ENCODE assay signal across 9 cellular contexts in genomic region chr1:111201275-111202090, GRCh38. TPM values are rescaled to one million over a fixed set of nuclear protein-coding genes. Genes with fewer than 3 reads are reported as not detected.
DNase-seq lines count a peak whose midpoint lies in the region; ATAC-seq and TF ChIP-seq lines count a peak whose summit lies in the region.
"Had no signal": no experiment of that assay in that cellular context is flagged by ENCODE, and none has a peak within 500 bp of the region (broad histone marks: within the 10 kb centered on the region; RNA-seq: fewer than 3 reads in every experiment).

No MANE protein-coding gene starts in this region.

- H3K4me3 ChIP-seq in DND-41 (ENCODE audit: low read depth in 1 of 2, low read length in 2 of 2) (peak overlapping the region; percentile 57 to 76; a peak in 3 of 4 replicates), adrenal gland (no peak overlapping the region)

- H3K27me3 ChIP-seq in DND-41 (ENCODE audit: insufficient read depth, low read length, poor library complexity) (no peaks in the 10 kb centered on the region), adrenal gland (no peaks in the 10 kb centered on the region)

- H3K4me1 Mint-ChIP-seq in IgD-negative memory B cell (peaks cover 62 to 82% (median 78%) of the 10 kb centered on the region in 3 donors), natural killer cell (peaks cover 82% of the 10 kb centered on the region in 2 donors)

- TF ChIP-seq CTCF in DND-41 (IDR thresholded peaks at IDR 0.05; ENCODE audit: borderline replicate concordance, extremely low read depth, low read length, poor library complexity, severe bottlenecking) (no peak), adrenal gland (IDR thresholded peaks at IDR 0.05) (no peak), natural killer cell (IDR thresholded peaks at IDR 0.05) (no peak)

- intact Hi-C loops in adrenal gland (cut with DNase I), result no loop called here
- intact Hi-C loops in natural killer cell (cut with micrococcal nuclease), result loop anchor here (2.0 to 10.0 kb wide), 4 partner anchors 15 to 553 kb away; partner anchors contain the start of genes CEPT1, DDX20 and DRAM2
- intact Hi-C loops in sciatic nerve (cut with DNase I), result no loop called here

- H3K27ac ChIP-seq in DND-41 (ENCODE audit: low read length), result peak overlapping the region; percentile 89
- peak overlapping the region in 4 of 5 donors; percentile 29 to 87 (median 53) for H3K27ac ChIP-seq in adrenal gland

- peaks cover 8% of the 10 kb centered on the region; the same call in 1 of the 2 replicates for H4K20me1 ChIP-seq in DND-41 (ENCODE audit: insufficient read depth, low read length)

- peak overlapping the region; percentile 73 for H3K9ac ChIP-seq in DND-41 (ENCODE audit: low read depth, low read length)

- H3K9me3 Mint-ChIP-seq in IgD-negative memory B cell (peaks cover 0 to 4% (median 0%) of the 10 kb centered on the region in 3 donors), natural killer cell (no peaks in the 10 kb centered on the region)

- peak overlapping the region; percentile 23 to 97 (median 90) for H3K27ac Mint-ChIP-seq in IgD-negative memory B cell
- H3K27ac Mint-ChIP-seq in natural killer cell, result peak overlapping the region; percentile 91 to 95

- peak overlapping the region; percentile 75 for H3K4me2 ChIP-seq in DND-41 (ENCODE audit: insufficient read depth, low read length)

- no peak overlapping the region for H2AFZ ChIP-seq in DND-41 (ENCODE audit: low read depth, low read length)

- H3K36me3 Mint-ChIP-seq in IgD-negative memory B cell, result peaks cover 2% of the 10 kb centered on the region
- H3K36me3 Mint-ChIP-seq in natural killer cell, result peaks cover 11% of the 10 kb centered on the region

- ATAC-seq in DND-41 (ENCODE audit: insufficient read depth, low read depth) (no peak), natural killer cell (no peak), HG02981 (IDR thresholded peaks at IDR 0.05; ENCODE audit: unreplicated experiment) (no peak), sciatic nerve (no peak)

- WGBS in adrenal gland, 4 donors, result 67 to 84% (median 75%) methylated on average over 5 of the region's 5 CpGs

- H3K9me3 ChIP-seq in DND-41 (ENCODE audit: insufficient read depth, low read length, severe bottlenecking) (no peaks in the 10 kb centered on the region), adrenal gland (replicated peaks in 1 of 3) (no peaks in the 10 kb centered on the region)

- H3K4me3 Mint-ChIP-seq in IgD-negative memory B cell (peak overlapping the region; percentile 82 to 95 (median 90)), natural killer cell (peak overlapping the region; percentile 94)

- peak; percentile 55 for DNase-seq in DND-41
- DNase-seq in adrenal gland, result no peak
- no peak for DNase-seq in natural killer cell
- no peak for DNase-seq in sciatic nerve (ENCODE audit: low spot score)
- DNase-seq in CD1c-positive myeloid dendritic cell (ENCODE audit: extremely low spot score), result no peak
- DNase-seq in cerebellar nuclear complex (lab: John Stamatoyannopoulos, UW), result no peak
- DNase-seq: NCI-H2081 treated with DMSO at 0.1 percent for 48 hours had no signal

- no peak for TF ChIP-seq POLR2A in adrenal gland (IDR thresholded peaks at IDR 0.05)

- H3K79me2 ChIP-seq in DND-41 (ENCODE audit: insufficient read depth, low read length), result peaks cover 72% of the 10 kb centered on the region

- H3K4me1 ChIP-seq in DND-41 (ENCODE audit: insufficient read depth, low read length) (peaks cover 100% of the 10 kb centered on the region), adrenal gland (replicated peaks in 1 of 2) (peaks cover 14 to 44% of the 10 kb centered on the region in 2 donors)

- H3K27me3 Mint-ChIP-seq in IgD-negative memory B cell, result peaks cover 1% of the 10 kb centered on the region
- H3K27me3 Mint-ChIP-seq in natural killer cell (ENCODE audit: low read depth in 2 of 2), result no peaks in the 10 kb centered on the region

- H3K36me3 ChIP-seq in DND-41 (ENCODE audit: insufficient read depth, low read length) (peaks cover 38% of the 10 kb centered on the region), adrenal gland (replicated peaks in 1 of 2) (no peaks in the 10 kb centered on the region)

RNA-seq across cellular contexts. Expression of gene DENND2D, which starts 1.0 kb away (rescaled TPM):
- polyA plus RNA-seq in IgD-negative memory B cell (107 TPM), adrenal gland (10 to 100 TPM; 38.1 to 57.3 (median 39.9) TPM)
- total RNA-seq in adrenal gland (10 to 100 TPM; 37.0 to 62.9 (median 42.7) TPM), natural killer cell (100 to 1,000 TPM; 203 to 297 (median 203) TPM), sciatic nerve (14.6 TPM)

RNA-seq across cellular contexts. Expression of gene CHI3L2, which starts 26.0 kb away (rescaled TPM):
- polyA plus RNA-seq in IgD-negative memory B cell (14.4 TPM), adrenal gland (1 to 10 TPM in 2 of 3 donors, under 1 TPM in 1; 0.35 to 3.0 (median 2.7) TPM)
- total RNA-seq in adrenal gland (1 to 10 TPM in 5 of 8 donors, under 1 TPM in 2, not detected in 1; 0.84 to 9.1 (median 2.8) TPM), natural killer cell (10 to 100 TPM; 13.5 to 21.1 (median 17.0) TPM), sciatic nerve (3.3 TPM)

Comparison
In these comparisons a context has a peak if more than half of its experiments do, and no peak if none do; other contexts are left out.
1. H3K4me3 ChIP-seq: peak in DND-41 (2 of 2); none in adrenal gland (0 of 4).